In genomic region chr7:110871856-110872255, GRCh38 we compare ENCODE assay signal across 34 cellular contexts.
"Had no signal": no experiment of that assay in that cellular context is flagged by ENCODE, and none has a peak within 500 bp of the region (broad histone marks: within the 10 kb centered on the region; RNA-seq: fewer than 3 reads in every experiment).

No MANE protein-coding gene starts in this region.

- FAIRE-seq: endometrium, endothelial cell of umbilical vein had no signal

- H3K9me3 Mint-ChIP-seq: activated naive CD4-positive, alpha-beta T cell treated with anti-CD3 and anti-CD28 coated beads, Interleukin-2, amount 50 U/mL, for 72 hours had no signal

- H3K36me3 Mint-ChIP-seq: brain had no signal

- H3K9me3 ChIP-seq: ascending aorta, breast epithelium, colonic mucosa, esophagus squamous epithelium had no signal

- ATAC-seq: activated CD4-positive, alpha-beta T cell treated with anti-CD3 and anti-CD28 coated beads for 36 hours; activated naive CD4-positive, alpha-beta T cell treated with anti-CD3 and anti-CD28 coated beads, Interleukin-2, amount 50 U/mL, for 72 hours; activated T-cell treated with anti-CD3 and anti-CD28 coated beads, Interleukin-2, amount 50 U/mL, for 72 hours; gastroesophageal sphincter; T-helper 17 cell had no signal

- DNase-seq: activated CD4-positive, alpha-beta memory T cell treated with anti-CD3 and anti-CD28 coated beads, Interleukin-2, amount 10 ng/mL, durations not matched to agents 7 days and 5 days; activated CD4-positive, alpha-beta T cell treated with anti-CD3 and anti-CD28 coated beads for 36 hours; activated CD4-positive, alpha-beta T cell treated with anti-CD3 and anti-CD28 coated beads, Interleukin-2, amount 10 ng/mL, durations not matched to agents 7 days and 5 days; activated CD4-positive, alpha-beta T cell treated with anti-CD3 and anti-CD28 coated beads, Interleukin-2, amount 50 U/mL, for 4 hours; activated CD4-positive, CD25-positive, alpha-beta regulatory T cell; activated CD4-positive, CD25-positive, alpha-beta regulatory T cell treated with anti-CD3 and anti-CD28 coated beads, Interleukin-2, amount 50 U/mL, for 72 hours; activated CD8-positive, alpha-beta memory T cell treated with anti-CD3 and anti-CD28 coated beads, Interleukin-2, amount 50 U/mL, for 48 hours; activated gamma-delta T cell; activated naive CD4-positive, alpha-beta T cell; activated naive CD4-positive, alpha-beta T cell treated with anti-CD3 and anti-CD28 coated beads, Interleukin-2, amount 10 ng/mL, durations not matched to agents 7 days and 5 days; activated naive CD8-positive, alpha-beta T cell treated with anti-CD3 and anti-CD28 coated beads, Interleukin-2, amount 10 ng/mL, durations not matched to agents 7 days and 5 days; activated T-cell treated with anti-CD3 and anti-CD28 coated beads for 4 hours; activated T-cell treated with anti-CD3 and anti-CD28 coated beads, Interleukin-2, amount 50 U/mL, for 24 hours; activated T-cell treated with anti-CD3 and anti-CD28 coated beads, Interleukin-2, amount 50 U/mL, for 72 hours; central memory CD4-positive, alpha-beta T cell; cerebellar nuclear complex; colonic mucosa; effector CD8-positive, alpha-beta T cell; esophagus squamous epithelium; foreskin melanocyte; T-helper 1 cell; T-helper 17 cell; T1000; WERI-Rb-1 had no signal

- H3K4me3 ChIP-seq: ascending aorta, breast epithelium, cardiac muscle cell, colonic mucosa, esophagus squamous epithelium, gastroesophageal sphincter had no signal

- H3K27ac ChIP-seq: ascending aorta, breast epithelium, cardiac muscle cell, colonic mucosa, epithelial cell of prostate, esophagus squamous epithelium, gastroesophageal sphincter, WERI-Rb-1 had no signal

- H3K27me3 ChIP-seq: ascending aorta, breast epithelium, cardiac muscle cell, colonic mucosa, esophagus squamous epithelium, gastroesophageal sphincter had no signal

- H3K4me3 Mint-ChIP-seq: activated CD4-positive, alpha-beta memory T cell treated with anti-CD3 and anti-CD28 coated beads, Interleukin-2, amount 10 ng/mL, durations not matched to agents 7 days and 5 days; activated CD4-positive, alpha-beta T cell treated with anti-CD3 and anti-CD28 coated beads for 36 hours; activated CD4-positive, alpha-beta T cell treated with anti-CD3 and anti-CD28 coated beads, Interleukin-2, amount 10 ng/mL, durations not matched to agents 7 days and 5 days; activated naive CD4-positive, alpha-beta T cell treated with anti-CD3 and anti-CD28 coated beads, Interleukin-2, amount 10 ng/mL, durations not matched to agents 7 days and 5 days; activated naive CD8-positive, alpha-beta T cell treated with anti-CD3 and anti-CD28 coated beads, Interleukin-2, amount 10 ng/mL, durations not matched to agents 7 days and 5 days; activated T-cell treated with anti-CD3 and anti-CD28 coated beads, Interleukin-2, amount 50 U/mL, for 24 hours; activated T-cell treated with anti-CD3 and anti-CD28 coated beads, Interleukin-2, amount 50 U/mL, for 72 hours; brain; T-helper 17 cell; T-helper 2 cell treated with Interferon-gamma antibody and Interleukin-4, amounts not matched to agents 5 μg/mL and 100 μg/mL, for 36 hours had no signal

- H3K27ac Mint-ChIP-seq: activated CD4-positive, alpha-beta memory T cell treated with anti-CD3 and anti-CD28 coated beads, Interleukin-2, amount 10 ng/mL, durations not matched to agents 7 days and 5 days; activated CD4-positive, alpha-beta T cell treated with anti-CD3 and anti-CD28 coated beads for 36 hours; activated CD4-positive, alpha-beta T cell treated with anti-CD3 and anti-CD28 coated beads, Interleukin-2, amount 10 ng/mL, durations not matched to agents 7 days and 5 days; activated naive CD4-positive, alpha-beta T cell treated with anti-CD3 and anti-CD28 coated beads, Interleukin-2, amount 10 ng/mL, durations not matched to agents 7 days and 5 days; activated naive CD4-positive, alpha-beta T cell treated with anti-CD3 and anti-CD28 coated beads, Interleukin-2, amount 50 U/mL, for 72 hours; activated naive CD8-positive, alpha-beta T cell treated with anti-CD3 and anti-CD28 coated beads, Interleukin-2, amount 10 ng/mL, durations not matched to agents 7 days and 5 days; activated T-cell treated with anti-CD3 and anti-CD28 coated beads, Interleukin-2, amount 50 U/mL, for 24 hours; activated T-cell treated with anti-CD3 and anti-CD28 coated beads, Interleukin-2, amount 50 U/mL, for 72 hours; brain; T-helper 17 cell; T-helper 2 cell treated with Interferon-gamma antibody and Interleukin-4, amounts not matched to agents 5 μg/mL and 100 μg/mL, for 36 hours had no signal

- H3K36me3 ChIP-seq: ascending aorta, breast epithelium, cardiac muscle cell, colonic mucosa, esophagus squamous epithelium, gastroesophageal sphincter, WERI-Rb-1 had no signal

- H3K4me1 ChIP-seq: breast epithelium, colonic mucosa had no signal

- H3K27me3 Mint-ChIP-seq: activated CD4-positive, alpha-beta memory T cell treated with anti-CD3 and anti-CD28 coated beads, Interleukin-2, amount 10 ng/mL, durations not matched to agents 7 days and 5 days; activated CD4-positive, alpha-beta T cell treated with anti-CD3 and anti-CD28 coated beads for 36 hours; activated CD4-positive, alpha-beta T cell treated with anti-CD3 and anti-CD28 coated beads, Interleukin-2, amount 10 ng/mL, durations not matched to agents 7 days and 5 days; activated naive CD4-positive, alpha-beta T cell treated with anti-CD3 and anti-CD28 coated beads, Interleukin-2, amount 10 ng/mL, durations not matched to agents 7 days and 5 days; activated naive CD8-positive, alpha-beta T cell treated with anti-CD3 and anti-CD28 coated beads, Interleukin-2, amount 10 ng/mL, durations not matched to agents 7 days and 5 days; activated T-cell treated with anti-CD3 and anti-CD28 coated beads, Interleukin-2, amount 50 U/mL, for 24 hours; brain; T-helper 17 cell had no signal

- H3K4me1 Mint-ChIP-seq: activated CD4-positive, alpha-beta memory T cell treated with anti-CD3 and anti-CD28 coated beads, Interleukin-2, amount 10 ng/mL, durations not matched to agents 7 days and 5 days; activated CD4-positive, alpha-beta T cell treated with anti-CD3 and anti-CD28 coated beads for 36 hours; activated naive CD8-positive, alpha-beta T cell treated with anti-CD3 and anti-CD28 coated beads, Interleukin-2, amount 10 ng/mL, durations not matched to agents 7 days and 5 days; T-helper 17 cell had no signal
